In the genomic region with DNA sequence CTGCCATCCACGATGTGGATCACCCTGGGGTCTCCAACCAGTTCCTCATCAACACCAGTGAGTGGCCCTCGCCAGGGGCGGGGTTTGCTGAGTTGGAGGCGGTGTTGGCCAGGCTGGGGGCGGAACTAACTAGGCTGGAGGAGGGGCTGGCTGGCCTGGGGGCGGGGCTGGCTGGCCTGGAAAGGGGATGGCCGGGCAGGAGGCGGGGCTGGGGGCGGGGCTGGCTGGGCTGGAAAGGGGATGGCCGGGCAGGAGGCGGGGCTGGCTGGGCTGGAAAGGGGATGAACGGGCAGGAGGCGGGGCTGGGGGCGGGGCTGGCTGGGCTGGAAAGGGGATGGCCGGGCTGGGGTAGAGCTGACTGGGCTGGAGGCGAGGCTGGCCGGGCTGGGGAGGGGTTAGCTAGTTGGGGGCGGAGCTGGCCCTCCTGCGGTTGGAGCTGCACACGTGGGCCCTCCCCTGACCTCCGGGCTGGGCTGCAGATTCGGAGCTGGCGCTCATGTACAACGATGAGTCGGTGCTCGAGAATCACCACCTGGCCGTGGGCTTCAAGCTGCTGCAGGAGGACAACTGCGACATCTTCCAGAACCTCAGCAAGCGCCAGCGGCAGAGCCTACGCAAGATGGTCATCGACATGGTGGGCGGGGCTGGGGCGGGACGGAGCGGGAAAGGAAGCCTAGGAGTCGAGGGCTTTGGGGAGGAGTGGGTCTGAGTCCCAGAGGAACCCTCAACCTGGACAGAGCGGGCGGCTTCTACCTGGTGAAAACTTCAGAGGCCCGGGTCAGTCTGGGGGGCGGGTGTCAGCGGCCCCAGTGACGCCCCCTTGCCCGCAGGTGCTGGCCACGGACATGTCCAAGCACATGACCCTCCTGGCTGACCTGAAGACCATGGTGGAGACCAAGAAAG, we compare ENCODE assay signal across 8 cellular contexts. TPM values are rescaled to one million over a fixed set of nuclear protein-coding genes. Genes with fewer than 3 reads are reported as not detected.
A peak's percentile ranks its signal among the peaks of the same experiment; 100 is the strongest.
DNase-seq lines count a peak whose midpoint lies in the region; ATAC-seq lines count a peak whose summit lies in the region.

No MANE protein-coding gene starts in this region.

- DNase-seq in NCI-H2196 (lab: John Stamatoyannopoulos, UW; ENCODE audit: unreplicated experiment) (peak; percentile 87), dedifferentiated amniotic fluid mesenchymal stem cell (ENCODE audit: extremely low spot score) (peak; percentile 76), left lobe of liver (ENCODE audit: low spot score) (peak; percentile 89), NOMO-1 (lab: John Stamatoyannopoulos, UW; ENCODE audit: unreplicated experiment in 2 of 2) (no peak)
- DNase-seq in activated CD4-positive, alpha-beta T cell treated with anti-CD3 and anti-CD28 coated beads, Interleukin-2, amount 50 U/mL, for 24 hours (ENCODE audit: low read depth in 1 of 2, low spot score in 1 of 2): peak; percentile 78 to 81
- DNase-seq in stimulated activated CD4-positive, alpha-beta T cell treated with anti-CD3 and anti-CD28 coated beads, Interleukin-1b, Interleukin-23, amount 100 ng/mL, for 48 hours: peak; percentile 94

- peak overlapping the region; percentile 7; the same call in 1 of the 2 replicates for H3K4me3 ChIP-seq in GM08714 (ENCODE audit: low read length)

- peak; percentile 79 for ATAC-seq in HG02623 (IDR thresholded peaks at IDR 0.05; ENCODE audit: unreplicated experiment)
- peak; percentile 96 for ATAC-seq in left lobe of liver

RNA-seq across cellular contexts. Expression of gene PDE4A, which starts 41.0 kb away (rescaled TPM):
- 1.7 TPM for total RNA-seq in left lobe of liver

RNA-seq across cellular contexts. Expression of gene KEAP1, which starts 41.9 kb away (rescaled TPM):
- 59.6 TPM for total RNA-seq in left lobe of liver

RNA-seq across cellular contexts. Expression of gene S1PR5, which starts 55.9 kb away (rescaled TPM):
- 0.30 TPM for total RNA-seq in left lobe of liver

RNA-seq across cellular contexts. Expression of gene CDC37, which starts 58.0 kb away (rescaled TPM):
- 49.4 TPM for total RNA-seq in left lobe of liver

Comparison
In these comparisons a context has a peak if more than half of its experiments do, and no peak if none do; other contexts are left out.
1. DNase-seq: peak in NCI-H2196 (single experiment), activated CD4-positive, alpha-beta T cell treated with anti-CD3 and anti-CD28 coated beads, Interleukin-2, amount 50 U/mL, for 24 hours (2 of 2), dedifferentiated amniotic fluid mesenchymal stem cell (single experiment), left lobe of liver (single experiment) and stimulated activated CD4-positive, alpha-beta T cell treated with anti-CD3 and anti-CD28 coated beads, Interleukin-1b, Interleukin-23, amount 100 ng/mL, for 48 hours (single experiment); none in NOMO-1 (0 of 2).